In genomic region chr15:78073026-78073425, GRCh38 we compare ENCODE assay signal across 10 cellular contexts. TPM values are rescaled to one million over a fixed set of nuclear protein-coding genes. Genes with fewer than 3 reads are reported as not detected.
DNase-seq lines count a peak whose midpoint lies in the region; ATAC-seq and TF ChIP-seq lines count a peak whose summit lies in the region.
"Had no signal": no experiment of that assay in that cellular context is flagged by ENCODE, and none has a peak within 500 bp of the region (broad histone marks: within the 10 kb centered on the region; RNA-seq: fewer than 3 reads in every experiment).

No MANE protein-coding gene starts in this region.

- no peaks in the 10 kb centered on the region for H3K36me3 ChIP-seq in brain microvascular endothelial cell (replicated peaks)
- no peaks in the 10 kb centered on the region for H3K36me3 ChIP-seq in muscle layer of colon (ENCODE audit: insufficient read depth, low read length)
- H3K36me3 ChIP-seq in tibial nerve, result no peaks in the 10 kb centered on the region
- no peaks in the 10 kb centered on the region for H3K36me3 ChIP-seq in PC-9 (ENCODE audit: low read depth)

- no peaks in the 10 kb centered on the region for H3K27me3 Mint-ChIP-seq in activated naive CD4-positive, alpha-beta T cell treated with anti-CD3 and anti-CD28 coated beads, Interleukin-2, amount 50 U/mL, for 24 hours

- CTCF ChIA-PET in PC-9 (lab: Charles Lee), result no interaction called here

- POLR2A ChIA-PET in PC-9 (lab: Charles Lee; ENCODE audit: unreplicated experiment), result interaction anchor here (0.5 kb wide), 1 partner anchor 11 kb away, joined by 10 read pairs; no protein-coding TSS in a partner anchor

- no peaks in the 10 kb centered on the region for H4K20me1 ChIP-seq in PC-9 (ENCODE audit: insufficient read depth)

- H3K4me1 Mint-ChIP-seq in activated naive CD4-positive, alpha-beta T cell treated with anti-CD3 and anti-CD28 coated beads, Interleukin-2, amount 50 U/mL, for 24 hours, result peaks cover 48% of the 10 kb centered on the region

- H3K27me3 ChIP-seq in brain microvascular endothelial cell (replicated peaks) (no peaks in the 10 kb centered on the region), muscle layer of colon (ENCODE audit: control insufficient read depth in 1 of 2, insufficient read depth in 2 of 2, low read length in 2 of 2) (no peaks in the 10 kb centered on the region), tibial nerve (no peaks in the 10 kb centered on the region), PC-9 (ENCODE audit: insufficient read depth, low read depth) (no peaks in the 10 kb centered on the region)

- TF ChIP-seq CTCF in brain microvascular endothelial cell (IDR thresholded peaks at IDR 0.05; ENCODE audit: low read depth, low read length, missing control alignments) (no peak), tibial nerve (IDR thresholded peaks at IDR 0.05) (no peak), PC-9 (conservative IDR thresholded peaks at IDR 0.05) (no peak)

- no peak for ATAC-seq in HG02642 (IDR thresholded peaks at IDR 0.05; ENCODE audit: poor library complexity, unreplicated experiment)

- in situ Hi-C loops in brain microvascular endothelial cell (cut with HindIII; ENCODE audit: low pct_ligation_motif_present, low sequenced_read_pairs), result no loop called here

- H3K4me2 ChIP-seq in PC-9, result no peak overlapping the region

- H3F3A ChIP-seq in PC-9 (ENCODE audit: insufficient read depth, low read depth), result no peaks in the 10 kb centered on the region

- no peak overlapping the region for H3K4me3 ChIP-seq in brain microvascular endothelial cell (ENCODE audit: low read depth, low read length)
- peak overlapping the region in 1 of 2 donors; percentile 20 for H3K4me3 ChIP-seq in muscle layer of colon (ENCODE audit: low read depth in 1 of 2, low read length in 2 of 2)
- H3K4me3 ChIP-seq in tibial nerve, result no peak overlapping the region
- no peak overlapping the region for H3K4me3 ChIP-seq in PC-9

- H3K27ac Mint-ChIP-seq in activated naive CD4-positive, alpha-beta T cell treated with anti-CD3 and anti-CD28 coated beads, Interleukin-2, amount 50 U/mL, for 24 hours, result peak overlapping the region; percentile 72

- H3K9me3 ChIP-seq in muscle layer of colon (ENCODE audit: low read length) (no peaks in the 10 kb centered on the region), tibial nerve (no peaks in the 10 kb centered on the region), PC-9 (ENCODE audit: insufficient read depth, low read depth) (no peaks in the 10 kb centered on the region)

- H3K79me2 ChIP-seq in PC-9 (ENCODE audit: low read depth), result 0 out of 2 replicates have a peak, but pooled peaks cover 15% of the 10 kb centered on the region

- no peak for DNase-seq in activated naive CD4-positive, alpha-beta T cell treated with anti-CD3 and anti-CD28 coated beads, Interleukin-2, amount 50 U/mL, for 16 hours
- no peak for DNase-seq in brain microvascular endothelial cell
- DNase-seq in tibial nerve (ENCODE audit: low spot score in 2 of 2), result no peak
- no peak for DNase-seq in PC-9
- no peak for DNase-seq in KG1 (lab: John Stamatoyannopoulos, UW)
- DNase-seq: NCI-H1092; stimulated activated CD8-positive, alpha-beta memory T cell treated with anti-CD3 and anti-CD28 coated beads, Interleukin-4, amount 100 ng/mL, for 48 hours had no signal

- H2AFZ ChIP-seq in PC-9, result no peak overlapping the region

- BruUV-seq in PC-9 (replicated peaks; lab: Mats Ljungman, UMichigan), result no TSS peak

- H3K27ac ChIP-seq in brain microvascular endothelial cell (peak overlapping the region; percentile 90), muscle layer of colon (ENCODE audit: low read depth, low read length) (peak overlapping the region; percentile 28), tibial nerve (peak overlapping the region; percentile 31 to 96 (median 80)), PC-9 (no peak overlapping the region)

- no peaks in the 10 kb centered on the region for H3K9me3 Mint-ChIP-seq in activated naive CD4-positive, alpha-beta T cell treated with anti-CD3 and anti-CD28 coated beads, Interleukin-2, amount 50 U/mL, for 24 hours

- peak overlapping the region; percentile 32 for H3K9ac ChIP-seq in muscle layer of colon (ENCODE audit: low read length)

- peak overlapping the region; percentile 42 for H3K4me3 Mint-ChIP-seq in activated naive CD4-positive, alpha-beta T cell treated with anti-CD3 and anti-CD28 coated beads, Interleukin-2, amount 50 U/mL, for 24 hours

- intact Hi-C loops in PC-9 (cut with micrococcal nuclease; ENCODE audit: unreplicated experiment), result no loop called here

- peaks cover 6% of the 10 kb centered on the region for H3K36me3 Mint-ChIP-seq in activated naive CD4-positive, alpha-beta T cell treated with anti-CD3 and anti-CD28 coated beads, Interleukin-2, amount 50 U/mL, for 24 hours

- 42 to 64% methylated on average over 1 of the region's 1 CpG for WGBS in tibial nerve, 2 donors

- TF ChIP-seq POLR2A in tibial nerve (IDR thresholded peaks at IDR 0.05), result no peak

- H3K9me2 ChIP-seq in PC-9 (ENCODE audit: insufficient read depth), result no peaks in the 10 kb centered on the region

- H3K4me1 ChIP-seq in muscle layer of colon (ENCODE audit: insufficient read depth, low read length) (peaks cover 56% of the 10 kb centered on the region), tibial nerve (peaks cover 0 to 88% (median 63%) of the 10 kb centered on the region in 4 donors), PC-9 (replicated peaks; ENCODE audit: insufficient read depth) (peaks cover 18% of the 10 kb centered on the region)

- no peak for TF ChIP-seq EP300 in tibial nerve (IDR thresholded peaks at IDR 0.05)

RNA-seq across cellular contexts. Expression of gene TBC1D2B, which starts 4.5 kb away (rescaled TPM):
- total RNA-seq in tibial nerve (100 to 1,000 TPM in 2 of 4 donors, 10 to 100 TPM in 2; 64.5 to 127 (median 94.5) TPM), PC-9 (2021) (27.7 and 28.3 TPM in 2 replicates)

RNA-seq across cellular contexts. Expression of gene SH2D7, which starts 19.3 kb away (rescaled TPM):
- total RNA-seq in tibial nerve (not detected), PC-9 (2021) (not detected in 2 replicates)

RNA-seq across cellular contexts. Expression of gene CIB2, which starts 58.2 kb away (rescaled TPM):
- 10 to 100 TPM in 1 of 4 donors, 1 to 10 TPM in 2, under 1 TPM in 1; 0.63 to 11.0 (median 2.8) TPM for total RNA-seq in tibial nerve
- 5.6 and 5.8 TPM in 2 replicates for total RNA-seq in PC-9 (2021)
